In genomic region chr2:180960982-180961381, GRCh38 we compare ENCODE assay signal across 16 cellular contexts. TPM values are rescaled to one million over a fixed set of nuclear protein-coding genes. Genes with fewer than 3 reads are reported as not detected.
DNase-seq lines count a peak whose midpoint lies in the region; ATAC-seq, FAIRE-seq and TF ChIP-seq lines count a peak whose summit lies in the region.
"Had no signal": no experiment of that assay in that cellular context is flagged by ENCODE, and none has a peak within 500 bp of the region (broad histone marks: within the 10 kb centered on the region; RNA-seq: fewer than 3 reads in every experiment).

No MANE protein-coding gene starts in this region.

- no peaks in the 10 kb centered on the region for H4K20me1 ChIP-seq in HepG2 (ENCODE audit: insufficient read depth, low read length)
- H4K20me1 ChIP-seq: BLaER1 treated with 17β-estradiol and CSF1 and Interleukin-3, amounts not matched to agents 10 nM and 100 nM had no signal

- no peak overlapping the region for H2AFZ ChIP-seq in HepG2 (ENCODE audit: low read length)

- intact Hi-C loops in HepG2 (cut with micrococcal nuclease; ENCODE audit: unreplicated experiment), result no loop called here
- intact Hi-C loops in right lobe of liver (cut with DNase I), result no loop called here
- intact Hi-C loops in testis (cut with DNase I; ENCODE audit: low total_unique reads), result no loop called here
- intact Hi-C loops in breast epithelium (cut with DNase I; ENCODE audit: low total_unique reads), result no loop called here

- H3K27me3 ChIP-seq in HepG2 (ENCODE audit: control insufficient read depth in 1 of 2, insufficient read depth in 2 of 2, low read length in 2 of 2) (no peaks in the 10 kb centered on the region), right lobe of liver (no peaks in the 10 kb centered on the region), testis (no peaks in the 10 kb centered on the region), breast epithelium (no peaks in the 10 kb centered on the region)
- H3K27me3 ChIP-seq: BLaER1 treated with 17β-estradiol and CSF1 and Interleukin-3, amounts not matched to agents 10 nM and 100 nM had no signal

- no peaks in the 10 kb centered on the region for H3K4me1 Mint-ChIP-seq in WTC11
- H3K4me1 Mint-ChIP-seq: B cell had no signal

- no TSS peak for BruUV-seq in HepG2 (replicated peaks; lab: Mats Ljungman, UMichigan)

- in situ Hi-C loops in HepG2 (cut with HindIII; ENCODE audit: extremely low pct_ligation_motif_present, low pct_unique_long_range_greater_than_20kb), result no loop called here

- POLR2A ChIA-PET in HepG2 (lab: Yijun Ruan, JAX), result no interaction called here
- POLR2A ChIA-PET in WTC11 (lab: Charles Lee), result no interaction called here

- TF ChIP-seq EP300 in HepG2 (IDR thresholded peaks at IDR 0.05; ENCODE audit: low read depth in 2 of 2, low read length in 2 of 2) (no peak), HepG2 (CRISPR knock-in tag; IDR thresholded peaks at IDR 0.05; ENCODE audit: borderline replicate concordance) (no peak)

- H3K79me2 ChIP-seq in HepG2 (ENCODE audit: insufficient read depth, low read length), result no peaks in the 10 kb centered on the region

- no peaks in the 10 kb centered on the region for H3K4me1 ChIP-seq in HepG2 (ENCODE audit: insufficient read depth, low read length)
- H3K4me1 ChIP-seq in right lobe of liver, result no peaks in the 10 kb centered on the region
- H3K4me1 ChIP-seq in testis, result no peaks in the 10 kb centered on the region
- no peaks in the 10 kb centered on the region for H3K4me1 ChIP-seq in breast epithelium

- no peak overlapping the region for H3K9ac ChIP-seq in HepG2 (ENCODE audit: insufficient read depth, low read depth, low read length)
- H3K9ac ChIP-seq: BLaER1 treated with 17β-estradiol and CSF1 and Interleukin-3, amounts not matched to agents 10 nM and 100 nM had no signal

- H3K36me3 ChIP-seq in HepG2 (replicated peaks in 1 of 2; ENCODE audit: control insufficient read depth in 1 of 2, insufficient read depth in 2 of 2, low read length in 2 of 2), result no peaks in the 10 kb centered on the region
- H3K36me3 ChIP-seq in right lobe of liver, result no peaks in the 10 kb centered on the region
- H3K36me3 ChIP-seq in testis (ENCODE audit: low read depth, missing control alignments), result no peaks in the 10 kb centered on the region
- H3K36me3 ChIP-seq in breast epithelium, result no peaks in the 10 kb centered on the region
- H3K36me3 ChIP-seq: BLaER1 treated with 17β-estradiol and CSF1 and Interleukin-3, amounts not matched to agents 10 nM and 100 nM had no signal

- CTCF ChIA-PET in HepG2 (lab: Yijun Ruan, JAX; ENCODE audit: low intra/inter-chr PET ratio, low total read pairs), result no interaction called here
- CTCF ChIA-PET in WTC11 (lab: Charles Lee), result no interaction called here

- no peak overlapping the region for H3K27ac Mint-ChIP-seq in WTC11
- H3K27ac Mint-ChIP-seq: B cell; CD8-positive, alpha-beta T cell had no signal

- H3K9me3 ChIP-seq in HepG2 (ENCODE audit: low read length) (no peaks in the 10 kb centered on the region), right lobe of liver (no peaks in the 10 kb centered on the region), testis (no peaks in the 10 kb centered on the region), breast epithelium (no peaks in the 10 kb centered on the region)
- H3K9me3 ChIP-seq: BLaER1 treated with 17β-estradiol and CSF1 and Interleukin-3, amounts not matched to agents 10 nM and 100 nM had no signal

- ATAC-seq in HepG2 (peak; percentile 54; the same call in 2 of the 3 replicates), right lobe of liver (no peak), WTC11 (peak; percentile 52), HG03342 (IDR thresholded peaks at IDR 0.05; ENCODE audit: unreplicated experiment) (no peak)
- ATAC-seq: CD8-positive, alpha-beta T cell had no signal

- no peaks in the 10 kb centered on the region for H3K27me3 Mint-ChIP-seq in WTC11 (ENCODE audit: low read depth)

- H3K9me3 Mint-ChIP-seq in WTC11, result no peaks in the 10 kb centered on the region
- H3K9me3 Mint-ChIP-seq: CD8-positive, alpha-beta T cell had no signal

- no peaks in the 10 kb centered on the region for H3K36me3 Mint-ChIP-seq in WTC11
- H3K36me3 Mint-ChIP-seq: CD8-positive, alpha-beta T cell had no signal

- H3K27ac ChIP-seq in HepG2 (ENCODE audit: extremely low read length, insufficient read depth, low read length) (no peak overlapping the region), right lobe of liver (no peak overlapping the region), testis (no peak overlapping the region), breast epithelium (no peak overlapping the region)
- H3K27ac ChIP-seq: BLaER1 treated with 17β-estradiol and CSF1 and Interleukin-3, amounts not matched to agents 10 nM and 100 nM; HL-60 had no signal

- H3K4me2 ChIP-seq in HepG2 (ENCODE audit: low read depth, low read length), result no peak overlapping the region

- no peak for FAIRE-seq in HepG2 (lab: Jason Lieb, UNC)

- H3K4me3 ChIP-seq in HepG2 (replicated peaks in 1 of 3; ENCODE audit: insufficient read depth in 1 of 3, low read depth in 2 of 3, low read length in 3 of 3), result no peak overlapping the region
- H3K4me3 ChIP-seq in right lobe of liver, result no peak overlapping the region
- no peak overlapping the region for H3K4me3 ChIP-seq in testis
- no peak overlapping the region for H3K4me3 ChIP-seq in breast epithelium
- H3K4me3 ChIP-seq: BLaER1 treated with 17β-estradiol and CSF1 and Interleukin-3, amounts not matched to agents 10 nM and 100 nM had no signal

- WGBS in HepG2 (ENCODE audit: low lambda C conversion rate), result 0% methylated on average over 3 of the region's 3 CpGs
- 76% methylated on average over 3 of the region's 3 CpGs for WGBS in right lobe of liver (ENCODE audit: insufficient coverage, low coverage, low lambda C conversion rate, missing lambda C conversion rate)
- 37 to 40% methylated on average over 3 of the region's 3 CpGs for WGBS in testis, 2 donors

- TF ChIP-seq CTCF in HepG2 (CRISPR knock-in tag; IDR thresholded peaks at IDR 0.05) (no peak), right lobe of liver (IDR thresholded peaks at IDR 0.05) (no peak), WTC11 (IDR thresholded peaks at IDR 0.05) (no peak), testis (IDR thresholded peaks at IDR 0.05) (no peak), breast epithelium (IDR thresholded peaks at IDR 0.05) (no peak)

- TF ChIP-seq POLR2A in HepG2 (IDR thresholded peaks at IDR 0.05; ENCODE audit: insufficient read depth in 1 of 2, low read depth in 2 of 2, low read length in 2 of 2), result no peak
- TF ChIP-seq POLR2A in right lobe of liver (IDR thresholded peaks at IDR 0.05), result no peak
- TF ChIP-seq POLR2A in testis (IDR thresholded peaks at IDR 0.05), result no peak
- TF ChIP-seq POLR2A in breast epithelium (IDR thresholded peaks at IDR 0.05), result no peak

- no peak for TF ChIP-seq RAD21 in HepG2 (CRISPR knock-in tag; IDR thresholded peaks at IDR 0.05)

- DNase-seq in HepG2 (ENCODE audit: low spot score) (no peak), right lobe of liver (no peak), WTC11 (ENCODE audit: low spot score) (no peak), testis (peak; percentile 37), breast epithelium (ENCODE audit: low spot score in 2 of 2) (no peak)
- no peak for DNase-seq in activated CD4-positive, alpha-beta T cell treated with anti-CD3 and anti-CD28 coated beads for 1 hour
- DNase-seq: Calu3; CD8-positive, alpha-beta T cell; DMS79 treated with DMSO at 0.1 percent for 48 hours; GF-D8; HCEC 1CT; IMR-90 had no signal

- H3K4me3 Mint-ChIP-seq in WTC11, result no peak overlapping the region
- H3K4me3 Mint-ChIP-seq: B cell; CD8-positive, alpha-beta T cell had no signal

TF ChIP-seq in HepG2, 621 proteins besides CTCF, POLR2A, EP300 and RAD21 (continues in another document):
- TF ChIP-seq ZNF12 (CRISPR knock-in tag; IDR thresholded peaks at IDR 0.05) (no peak), JDP2 (CRISPR knock-in tag; IDR thresholded peaks at IDR 0.05; ENCODE audit: borderline replicate concordance) (no peak), ZNF496 (CRISPR knock-in tag; IDR thresholded peaks at IDR 0.05; ENCODE audit: insufficient replicate concordance) (no peak), ZNF260 (CRISPR knock-in tag; IDR thresholded peaks at IDR 0.05; ENCODE audit: borderline replicate concordance, low read depth) (no peak)

TF ChIP-seq in WTC11, 78 proteins besides CTCF, POLR2A, EP300 and RAD21 (continues in another document):
- TF ChIP-seq NFYB (CRISPR knock-in tag; conservative IDR thresholded peaks at IDR 0.05; ENCODE audit: low read depth), result no peak
- TF ChIP-seq EMX1 (CRISPR knock-in tag; IDR thresholded peaks at IDR 0.05), result no peak

RNA-seq across cellular contexts. Expression of gene UBE2E3, which starts 19.4 kb away (rescaled TPM):
- total RNA-seq in HepG2 (2016; rRNA removed; fragmentation: Illumina TruSeq; extraction: Trizol), result 45.7 and 54.0 TPM in 2 replicates
- 98.1 and 99.1 TPM in 2 replicates for total RNA-seq in HepG2 (2016; cell fraction: cytosol; rRNA removed; fragmentation: Illumina TruSeq; extraction: Trizol; ENCODE audit: low read depth)
- 42.2 and 44.6 TPM in 2 replicates for total RNA-seq in HepG2 (2016; cell fraction: insoluble cytoplasmic fraction; rRNA removed; fragmentation: Illumina TruSeq; extraction: Trizol)
- 150 and 161 TPM in 2 replicates for total RNA-seq in HepG2 (2016; cell fraction: membrane; rRNA removed; fragmentation: Illumina TruSeq; extraction: Trizol)
- 37.2 and 38.3 TPM in 2 replicates for total RNA-seq in HepG2 (2016; cell fraction: nucleus; rRNA removed; fragmentation: Illumina TruSeq; extraction: Trizol)
- 71.1 and 92.6 TPM in 2 replicates for polyA plus RNA-seq in HepG2 (2011; rRNA removed)
- 51.7 and 78.4 TPM in 2 replicates for polyA plus RNA-seq in HepG2 (2011; cell fraction: cytosol; rRNA removed)
- 29.0 and 29.4 TPM in 2 replicates for polyA plus RNA-seq in HepG2 (2011; cell fraction: nucleus; rRNA removed)
- 67.5 and 81.2 TPM in 2 replicates for polyA plus RNA-seq in HepG2 (2012)
- 250 and 280 TPM in 2 replicates for polyA plus RNA-seq in HepG2 (2016; cell fraction: cytosol; fragmentation: Illumina TruSeq; extraction: Trizol; ENCODE audit: low read depth)
- polyA plus RNA-seq in HepG2 (2016; cell fraction: insoluble cytoplasmic fraction; fragmentation: Illumina TruSeq; extraction: Trizol; ENCODE audit: low read depth), result 88.7 and 101 TPM in 2 replicates
- 278 and 299 TPM in 2 replicates for polyA plus RNA-seq in HepG2 (2016; cell fraction: membrane; fragmentation: Illumina TruSeq; extraction: Trizol; ENCODE audit: low read depth)
- polyA plus RNA-seq in HepG2 (2016; cell fraction: nucleus; fragmentation: Illumina TruSeq; extraction: Trizol; ENCODE audit: insufficient read depth, low read depth), result 72.9 and 73.7 TPM in 2 replicates
- 21.8 and 41.5 TPM in 2 replicates for polyA minus RNA-seq in HepG2 (2011; rRNA and poly(A)+ RNA removed; ENCODE audit: low replicate concordance)
- 24.7 and 28.5 TPM in 2 replicates for polyA minus RNA-seq in HepG2 (2011; cell fraction: cytosol; rRNA and poly(A)+ RNA removed)
- polyA minus RNA-seq in HepG2 (2011; cell fraction: nucleus; rRNA and poly(A)+ RNA removed), result 77.0 and 86.5 TPM in 2 replicates
- 10 to 100 TPM; 21.0 to 45.5 (median 31.0) TPM for total RNA-seq in right lobe of liver
- 75.1 to 76.4 TPM (median 76.3 TPM) in 3 replicates for total RNA-seq in WTC11 (2021)
- 100 to 1,000 TPM; 113 to 138 TPM for total RNA-seq in testis
- polyA plus RNA-seq in testis (ENCODE audit: insufficient read depth, low read depth, low replicate concordance), result 111 TPM
- total RNA-seq in breast epithelium, result 10 to 100 TPM; 58.4 to 98.7 (median 77.0) TPM

Comparison
In these comparisons a context has a peak if more than half of its experiments do, and no peak if none do; other contexts are left out.
1. ATAC-seq: peak in HepG2 (single experiment) and WTC11 (single experiment); none in right lobe of liver (0 of 4) and HG03342 (single experiment).